In the genomic region with DNA sequence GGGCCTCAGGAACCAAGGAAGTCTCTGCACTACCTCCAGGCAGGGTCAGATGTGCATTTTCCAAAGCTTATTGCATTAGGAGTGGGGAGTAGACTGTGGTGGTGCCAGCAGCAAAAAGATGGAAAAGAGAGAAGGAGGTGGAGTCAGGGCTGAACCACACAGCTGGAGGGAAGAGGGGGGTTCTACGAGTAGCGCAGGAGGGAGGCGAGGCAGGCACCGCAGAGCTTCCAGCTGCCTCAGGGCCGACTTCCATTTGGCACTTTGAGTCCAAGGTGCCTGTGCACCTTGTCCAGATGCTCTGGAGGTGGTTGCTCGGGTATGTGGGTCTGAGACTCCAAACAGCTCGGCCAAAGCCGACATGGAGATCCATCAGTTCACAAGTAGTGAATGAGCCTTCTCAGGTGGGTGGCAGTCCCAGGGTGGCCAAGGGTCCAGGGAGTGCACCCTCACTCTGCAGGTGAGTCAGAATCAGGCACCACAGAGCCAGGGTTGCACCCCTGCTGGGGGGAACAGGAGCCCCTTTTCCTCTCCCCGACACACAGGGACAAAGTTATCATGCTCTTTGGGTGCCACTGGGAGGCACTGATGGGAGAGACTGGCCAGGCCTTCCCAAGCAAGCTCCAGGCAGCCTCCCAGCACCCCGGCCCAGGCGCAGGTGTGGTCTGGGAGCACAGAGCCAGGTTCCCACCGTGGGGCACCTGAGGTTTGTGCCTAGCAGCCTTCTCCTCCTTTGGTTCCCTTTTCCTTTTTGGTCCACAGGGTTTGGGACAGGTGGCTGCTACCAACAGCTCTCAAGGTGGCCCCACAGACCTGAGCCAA, we compare ENCODE assay signal across 1 cellular context.
A peak's percentile ranks its signal among the peaks of the same experiment; 100 is the strongest.
TF ChIP-seq lines count a peak whose summit lies in the region.

No MANE protein-coding gene starts in this region.

TF ChIP-seq in HepG2, 621 proteins besides CTCF, POLR2A, EP300 and RAD21:
- TF ChIP-seq ZNF274 (CRISPR knock-in tag; IDR thresholded peaks at IDR 0.05) (0 out of 2 replicates have a peak, but pooled peaks have one; percentile 20), ZSCAN25 (CRISPR knock-in tag; IDR thresholded peaks at IDR 0.05) (0 out of 2 replicates have a peak, but pooled peaks have one; percentile 36), SMAD3 (CRISPR knock-in tag; IDR thresholded peaks at IDR 0.05) (no peak), ZBTB38 (CRISPR knock-in tag; IDR thresholded peaks at IDR 0.05) (0 out of 2 replicates have a peak, but pooled peaks have one; percentile 12), SP5 (CRISPR knock-in tag; IDR thresholded peaks at IDR 0.05; ENCODE audit: borderline replicate concordance, low read depth) (no peak), ATF1 (CRISPR knock-in tag; IDR thresholded peaks at IDR 0.05) (no peak), ZNF598 (CRISPR knock-in tag; IDR thresholded peaks at IDR 0.05; ENCODE audit: borderline replicate concordance) (0 out of 2 replicates have a peak, but pooled peaks have one; percentile 21), JDP2 (CRISPR knock-in tag; IDR thresholded peaks at IDR 0.05; ENCODE audit: borderline replicate concordance) (no peak), ISX (CRISPR knock-in tag; conservative IDR thresholded peaks at IDR 0.05) (no peak), ZNF335 (CRISPR knock-in tag; IDR thresholded peaks at IDR 0.05) (no peak), MXI1 (IDR thresholded peaks at IDR 0.05; ENCODE audit: borderline replicate concordance, low read depth, low read length) (no peak), PPARG (CRISPR knock-in tag; conservative IDR thresholded peaks at IDR 0.05) (no peak), NRL (CRISPR knock-in tag; IDR thresholded peaks at IDR 0.05; ENCODE audit: borderline replicate concordance) (no peak)
- TF ChIP-seq, protein P1, sequence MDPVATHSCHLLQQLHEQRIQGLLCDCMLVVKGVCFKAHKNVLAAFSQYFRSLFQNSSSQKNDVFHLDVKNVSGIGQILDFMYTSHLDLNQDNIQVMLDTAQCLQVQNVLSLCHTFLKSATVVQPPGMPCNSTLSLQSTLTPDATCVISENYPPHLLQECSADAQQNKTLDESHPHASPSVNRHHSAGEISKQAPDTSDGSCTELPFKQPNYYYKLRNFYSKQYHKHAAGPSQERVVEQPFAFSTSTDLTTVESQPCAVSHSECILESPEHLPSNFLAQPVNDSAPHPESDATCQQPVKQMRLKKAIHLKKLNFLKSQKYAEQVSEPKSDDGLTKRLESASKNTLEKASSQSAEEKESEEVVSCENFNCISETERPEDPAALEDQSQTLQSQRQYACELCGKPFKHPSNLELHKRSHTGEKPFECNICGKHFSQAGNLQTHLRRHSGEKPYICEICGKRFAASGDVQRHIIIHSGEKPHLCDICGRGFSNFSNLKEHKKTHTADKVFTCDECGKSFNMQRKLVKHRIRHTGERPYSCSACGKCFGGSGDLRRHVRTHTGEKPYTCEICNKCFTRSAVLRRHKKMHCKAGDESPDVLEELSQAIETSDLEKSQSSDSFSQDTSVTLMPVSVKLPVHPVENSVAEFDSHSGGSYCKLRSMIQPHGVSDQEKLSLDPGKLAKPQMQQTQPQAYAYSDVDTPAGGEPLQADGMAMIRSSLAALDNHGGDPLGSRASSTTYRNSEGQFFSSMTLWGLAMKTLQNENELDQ (CRISPR knock-in tag; IDR thresholded peaks at IDR 0.05; ENCODE audit: borderline replicate concordance): no peak
- TF ChIP-seq, protein P2, sequence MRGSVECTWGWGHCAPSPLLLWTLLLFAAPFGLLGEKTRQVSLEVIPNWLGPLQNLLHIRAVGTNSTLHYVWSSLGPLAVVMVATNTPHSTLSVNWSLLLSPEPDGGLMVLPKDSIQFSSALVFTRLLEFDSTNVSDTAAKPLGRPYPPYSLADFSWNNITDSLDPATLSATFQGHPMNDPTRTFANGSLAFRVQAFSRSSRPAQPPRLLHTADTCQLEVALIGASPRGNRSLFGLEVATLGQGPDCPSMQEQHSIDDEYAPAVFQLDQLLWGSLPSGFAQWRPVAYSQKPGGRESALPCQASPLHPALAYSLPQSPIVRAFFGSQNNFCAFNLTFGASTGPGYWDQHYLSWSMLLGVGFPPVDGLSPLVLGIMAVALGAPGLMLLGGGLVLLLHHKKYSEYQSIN (CRISPR knock-in tag; IDR thresholded peaks at IDR 0.05; ENCODE audit: borderline replicate concordance): no peak
- TF ChIP-seq, protein P3, sequence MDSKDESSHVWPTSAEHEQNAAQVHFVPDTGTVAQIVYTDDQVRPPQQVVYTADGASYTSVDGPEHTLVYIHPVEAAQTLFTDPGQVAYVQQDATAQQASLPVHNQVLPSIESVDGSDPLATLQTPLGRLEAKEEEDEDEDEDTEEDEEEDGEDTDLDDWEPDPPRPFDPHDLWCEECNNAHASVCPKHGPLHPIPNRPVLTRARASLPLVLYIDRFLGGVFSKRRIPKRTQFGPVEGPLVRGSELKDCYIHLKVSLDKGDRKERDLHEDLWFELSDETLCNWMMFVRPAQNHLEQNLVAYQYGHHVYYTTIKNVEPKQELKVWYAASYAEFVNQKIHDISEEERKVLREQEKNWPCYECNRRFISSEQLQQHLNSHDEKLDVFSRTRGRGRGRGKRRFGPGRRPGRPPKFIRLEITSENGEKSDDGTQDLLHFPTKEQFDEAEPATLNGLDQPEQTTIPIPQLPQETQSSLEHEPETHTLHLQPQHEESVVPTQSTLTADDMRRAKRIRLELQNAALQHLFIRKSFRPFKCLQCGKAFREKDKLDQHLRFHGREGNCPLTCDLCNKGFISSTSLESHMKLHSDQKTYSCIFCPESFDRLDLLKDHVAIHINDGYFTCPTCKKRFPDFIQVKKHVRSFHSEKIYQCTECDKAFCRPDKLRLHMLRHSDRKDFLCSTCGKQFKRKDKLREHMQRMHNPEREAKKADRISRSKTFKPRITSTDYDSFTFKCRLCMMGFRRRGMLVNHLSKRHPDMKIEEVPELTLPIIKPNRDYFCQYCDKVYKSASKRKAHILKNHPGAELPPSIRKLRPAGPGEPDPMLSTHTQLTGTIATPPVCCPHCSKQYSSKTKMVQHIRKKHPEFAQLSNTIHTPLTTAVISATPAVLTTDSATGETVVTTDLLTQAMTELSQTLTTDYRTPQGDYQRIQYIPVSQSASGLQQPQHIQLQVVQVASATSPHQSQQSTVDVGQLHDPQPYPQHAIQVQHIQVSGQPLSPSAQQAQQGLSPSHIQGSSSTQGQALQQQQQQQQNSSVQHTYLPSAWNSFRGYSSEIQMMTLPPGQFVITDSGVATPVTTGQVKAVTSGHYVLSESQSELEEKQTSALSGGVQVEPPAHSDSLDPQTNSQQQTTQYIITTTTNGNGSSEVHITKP (CRISPR knock-in tag; IDR thresholded peaks at IDR 0.05; ENCODE audit: low read depth): peak; percentile 97
- TF ChIP-seq, protein P4, sequence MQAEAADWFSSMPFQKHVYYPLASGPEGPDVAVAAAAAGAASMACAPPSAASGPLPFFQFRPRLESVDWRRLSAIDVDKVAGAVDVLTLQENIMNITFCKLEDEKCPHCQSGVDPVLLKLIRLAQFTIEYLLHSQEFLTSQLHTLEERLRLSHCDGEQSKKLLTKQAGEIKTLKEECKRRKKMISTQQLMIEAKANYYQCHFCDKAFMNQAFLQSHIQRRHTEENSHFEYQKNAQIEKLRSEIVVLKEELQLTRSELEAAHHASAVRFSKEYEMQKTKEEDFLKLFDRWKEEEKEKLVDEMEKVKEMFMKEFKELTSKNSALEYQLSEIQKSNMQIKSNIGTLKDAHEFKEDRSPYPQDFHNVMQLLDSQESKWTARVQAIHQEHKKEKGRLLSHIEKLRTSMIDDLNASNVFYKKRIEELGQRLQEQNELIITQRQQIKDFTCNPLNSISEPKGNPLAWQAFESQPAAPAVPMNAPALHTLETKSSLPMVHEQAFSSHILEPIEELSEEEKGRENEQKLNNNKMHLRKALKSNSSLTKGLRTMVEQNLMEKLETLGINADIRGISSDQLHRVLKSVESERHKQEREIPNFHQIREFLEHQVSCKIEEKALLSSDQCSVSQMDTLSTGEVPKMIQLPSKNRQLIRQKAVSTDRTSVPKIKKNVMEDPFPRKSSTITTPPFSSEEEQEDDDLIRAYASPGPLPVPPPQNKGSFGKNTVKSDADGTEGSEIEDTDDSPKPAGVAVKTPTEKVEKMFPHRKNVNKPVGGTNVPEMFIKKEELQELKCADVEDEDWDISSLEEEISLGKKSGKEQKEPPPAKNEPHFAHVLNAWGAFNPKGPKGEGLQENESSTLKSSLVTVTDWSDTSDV (CRISPR knock-in tag; IDR thresholded peaks at IDR 0.05): no peak
- TF ChIP-seq, protein P5, sequence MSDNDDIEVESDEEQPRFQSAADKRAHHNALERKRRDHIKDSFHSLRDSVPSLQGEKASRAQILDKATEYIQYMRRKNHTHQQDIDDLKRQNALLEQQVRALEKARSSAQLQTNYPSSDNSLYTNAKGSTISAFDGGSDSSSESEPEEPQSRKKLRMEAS (IDR thresholded peaks at IDR 0.05): 0 out of 2 replicates have a peak, but pooled peaks have one; percentile 15
- TF ChIP-seq, protein P6, sequence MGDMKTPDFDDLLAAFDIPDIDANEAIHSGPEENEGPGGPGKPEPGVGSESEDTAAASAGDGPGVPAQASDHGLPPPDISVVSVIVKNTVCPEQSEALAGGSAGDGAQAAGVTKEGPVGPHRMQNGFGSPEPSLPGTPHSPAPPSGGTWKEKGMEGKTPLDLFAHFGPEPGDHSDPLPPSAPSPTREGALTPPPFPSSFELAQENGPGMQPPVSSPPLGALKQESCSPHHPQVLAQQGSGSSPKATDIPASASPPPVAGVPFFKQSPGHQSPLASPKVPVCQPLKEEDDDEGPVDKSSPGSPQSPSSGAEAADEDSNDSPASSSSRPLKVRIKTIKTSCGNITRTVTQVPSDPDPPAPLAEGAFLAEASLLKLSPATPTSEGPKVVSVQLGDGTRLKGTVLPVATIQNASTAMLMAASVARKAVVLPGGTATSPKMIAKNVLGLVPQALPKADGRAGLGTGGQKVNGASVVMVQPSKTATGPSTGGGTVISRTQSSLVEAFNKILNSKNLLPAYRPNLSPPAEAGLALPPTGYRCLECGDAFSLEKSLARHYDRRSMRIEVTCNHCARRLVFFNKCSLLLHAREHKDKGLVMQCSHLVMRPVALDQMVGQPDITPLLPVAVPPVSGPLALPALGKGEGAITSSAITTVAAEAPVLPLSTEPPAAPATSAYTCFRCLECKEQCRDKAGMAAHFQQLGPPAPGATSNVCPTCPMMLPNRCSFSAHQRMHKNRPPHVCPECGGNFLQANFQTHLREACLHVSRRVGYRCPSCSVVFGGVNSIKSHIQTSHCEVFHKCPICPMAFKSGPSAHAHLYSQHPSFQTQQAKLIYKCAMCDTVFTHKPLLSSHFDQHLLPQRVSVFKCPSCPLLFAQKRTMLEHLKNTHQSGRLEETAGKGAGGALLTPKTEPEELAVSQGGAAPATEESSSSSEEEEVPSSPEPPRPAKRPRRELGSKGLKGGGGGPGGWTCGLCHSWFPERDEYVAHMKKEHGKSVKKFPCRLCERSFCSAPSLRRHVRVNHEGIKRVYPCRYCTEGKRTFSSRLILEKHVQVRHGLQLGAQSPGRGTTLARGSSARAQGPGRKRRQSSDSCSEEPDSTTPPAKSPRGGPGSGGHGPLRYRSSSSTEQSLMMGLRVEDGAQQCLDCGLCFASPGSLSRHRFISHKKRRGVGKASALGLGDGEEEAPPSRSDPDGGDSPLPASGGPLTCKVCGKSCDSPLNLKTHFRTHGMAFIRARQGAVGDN (CRISPR knock-in tag; IDR thresholded peaks at IDR 0.05): peak; percentile 49; the same call in 1 of the 2 replicates
- TF ChIP-seq, protein P7, sequence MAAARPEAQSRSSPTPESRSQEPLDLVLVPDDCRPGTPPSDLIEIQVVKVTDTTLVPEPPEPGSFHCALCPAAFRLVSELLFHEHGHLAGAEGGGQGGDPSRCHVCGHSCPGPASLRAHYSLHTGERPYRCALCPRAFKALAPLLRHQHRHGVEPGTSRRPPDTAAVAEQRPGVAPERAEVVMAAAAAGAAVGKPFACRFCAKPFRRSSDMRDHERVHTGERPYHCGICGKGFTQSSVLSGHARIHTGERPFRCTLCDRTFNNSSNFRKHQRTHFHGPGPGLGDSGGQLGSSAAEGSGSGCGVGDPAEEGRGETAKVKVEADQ (CRISPR knock-in tag; IDR thresholded peaks at IDR 0.05; ENCODE audit: borderline replicate concordance): no peak
- TF ChIP-seq, protein P8, sequence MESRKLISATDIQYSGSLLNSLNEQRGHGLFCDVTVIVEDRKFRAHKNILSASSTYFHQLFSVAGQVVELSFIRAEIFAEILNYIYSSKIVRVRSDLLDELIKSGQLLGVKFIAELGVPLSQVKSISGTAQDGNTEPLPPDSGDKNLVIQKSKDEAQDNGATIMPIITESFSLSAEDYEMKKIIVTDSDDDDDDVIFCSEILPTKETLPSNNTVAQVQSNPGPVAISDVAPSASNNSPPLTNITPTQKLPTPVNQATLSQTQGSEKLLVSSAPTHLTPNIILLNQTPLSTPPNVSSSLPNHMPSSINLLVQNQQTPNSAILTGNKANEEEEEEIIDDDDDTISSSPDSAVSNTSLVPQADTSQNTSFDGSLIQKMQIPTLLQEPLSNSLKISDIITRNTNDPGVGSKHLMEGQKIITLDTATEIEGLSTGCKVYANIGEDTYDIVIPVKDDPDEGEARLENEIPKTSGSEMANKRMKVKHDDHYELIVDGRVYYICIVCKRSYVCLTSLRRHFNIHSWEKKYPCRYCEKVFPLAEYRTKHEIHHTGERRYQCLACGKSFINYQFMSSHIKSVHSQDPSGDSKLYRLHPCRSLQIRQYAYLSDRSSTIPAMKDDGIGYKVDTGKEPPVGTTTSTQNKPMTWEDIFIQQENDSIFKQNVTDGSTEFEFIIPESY (CRISPR knock-in tag; IDR thresholded peaks at IDR 0.05): no peak
